ENCODE assay signal across 10 cellular contexts in the genomic region with DNA sequence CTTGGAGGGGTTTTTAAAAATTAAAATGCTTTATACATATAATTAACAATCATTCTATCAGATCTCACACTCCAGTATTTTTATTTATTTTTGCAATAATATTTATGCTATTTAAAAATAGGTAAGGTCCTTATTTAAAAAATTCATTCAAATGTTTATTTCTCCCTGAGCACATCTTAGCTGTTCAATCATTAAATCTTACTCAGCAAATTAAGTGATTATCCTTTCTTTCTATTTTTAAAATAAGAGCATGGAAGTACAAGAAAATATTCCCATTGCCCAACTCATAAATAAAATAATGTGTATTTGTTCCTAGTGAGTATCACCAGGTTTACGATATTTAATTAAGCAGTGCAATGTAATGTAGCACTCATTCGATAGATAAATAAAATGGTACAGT.
"Had no signal": no experiment of that assay in that cellular context is flagged by ENCODE, and none has a peak within 500 bp of the region (broad histone marks: within the 10 kb centered on the region; RNA-seq: fewer than 3 reads in every experiment).

No MANE protein-coding gene starts in this region.

- FAIRE-seq: HTR-8/SVneo had no signal

- H3K4me1 ChIP-seq: HAP-1 had no signal

- H3K27ac ChIP-seq: GM23248, KMS-11 had no signal

- H3K4me3 ChIP-seq: GM23248, HAP-1 had no signal

- H3K4me2 ChIP-seq: KMS-11 had no signal

- H3K9me3 ChIP-seq: HAP-1 had no signal

- DNase-seq: GM23248, GOT3, H7, HFFc6, Karpas-422, KBM-7 had no signal

- ATAC-seq: HCT116 had no signal
